1 cellular context compared by ENCODE assay signal in the genomic region with DNA sequence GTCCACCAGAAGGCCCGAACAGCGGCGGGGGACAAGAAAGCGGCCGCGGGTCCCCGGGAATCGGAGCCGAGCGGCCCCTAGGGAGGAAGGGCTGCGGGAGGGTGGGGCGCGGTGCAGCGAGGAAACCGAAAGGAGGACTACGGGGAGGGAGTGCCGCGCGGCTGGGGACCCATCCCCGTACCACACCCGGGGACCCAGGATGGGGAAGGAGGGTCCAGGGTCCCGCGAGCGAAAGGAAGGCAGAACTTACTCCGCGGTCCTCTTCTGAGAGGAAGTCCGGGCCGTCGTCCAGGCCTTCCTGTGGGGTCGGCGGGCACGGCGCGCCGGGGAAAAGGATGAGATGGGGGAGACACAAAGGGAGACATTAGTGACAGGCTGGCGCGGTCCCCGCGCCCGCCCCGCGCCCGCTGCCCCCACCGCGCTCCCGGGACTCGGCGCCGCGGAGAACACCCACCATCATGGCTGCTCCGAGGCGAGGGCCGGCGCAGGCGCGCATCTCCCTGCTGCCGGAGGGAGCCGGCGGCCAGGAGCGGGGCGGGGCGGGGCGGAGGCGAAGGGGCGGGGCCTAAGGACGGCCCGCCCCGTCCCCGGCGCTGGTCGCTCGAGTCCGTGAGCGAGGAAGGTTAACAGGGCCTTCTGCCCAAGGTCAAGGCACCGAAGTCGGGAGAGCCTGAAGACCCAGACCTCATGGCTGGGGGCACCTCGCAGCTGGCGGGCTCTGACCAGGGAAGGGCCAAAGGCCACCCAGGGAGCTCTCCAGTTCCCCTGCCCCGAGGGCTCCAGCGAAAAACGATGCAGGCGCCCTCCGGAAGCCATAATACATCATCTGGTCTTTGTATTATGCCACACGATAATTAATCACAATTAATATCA.
TF ChIP-seq lines count a peak whose summit lies in the region.

TSS of gene SNX6 (minus strand) at position 492 of the 873 bp plus-strand sequence. CDS start at position 460, 32 bp downstream.

TF ChIP-seq in HepG2, 621 proteins besides CTCF, POLR2A, EP300 and RAD21 (continued from another document and continues in another):
- TF ChIP-seq, protein P1, sequence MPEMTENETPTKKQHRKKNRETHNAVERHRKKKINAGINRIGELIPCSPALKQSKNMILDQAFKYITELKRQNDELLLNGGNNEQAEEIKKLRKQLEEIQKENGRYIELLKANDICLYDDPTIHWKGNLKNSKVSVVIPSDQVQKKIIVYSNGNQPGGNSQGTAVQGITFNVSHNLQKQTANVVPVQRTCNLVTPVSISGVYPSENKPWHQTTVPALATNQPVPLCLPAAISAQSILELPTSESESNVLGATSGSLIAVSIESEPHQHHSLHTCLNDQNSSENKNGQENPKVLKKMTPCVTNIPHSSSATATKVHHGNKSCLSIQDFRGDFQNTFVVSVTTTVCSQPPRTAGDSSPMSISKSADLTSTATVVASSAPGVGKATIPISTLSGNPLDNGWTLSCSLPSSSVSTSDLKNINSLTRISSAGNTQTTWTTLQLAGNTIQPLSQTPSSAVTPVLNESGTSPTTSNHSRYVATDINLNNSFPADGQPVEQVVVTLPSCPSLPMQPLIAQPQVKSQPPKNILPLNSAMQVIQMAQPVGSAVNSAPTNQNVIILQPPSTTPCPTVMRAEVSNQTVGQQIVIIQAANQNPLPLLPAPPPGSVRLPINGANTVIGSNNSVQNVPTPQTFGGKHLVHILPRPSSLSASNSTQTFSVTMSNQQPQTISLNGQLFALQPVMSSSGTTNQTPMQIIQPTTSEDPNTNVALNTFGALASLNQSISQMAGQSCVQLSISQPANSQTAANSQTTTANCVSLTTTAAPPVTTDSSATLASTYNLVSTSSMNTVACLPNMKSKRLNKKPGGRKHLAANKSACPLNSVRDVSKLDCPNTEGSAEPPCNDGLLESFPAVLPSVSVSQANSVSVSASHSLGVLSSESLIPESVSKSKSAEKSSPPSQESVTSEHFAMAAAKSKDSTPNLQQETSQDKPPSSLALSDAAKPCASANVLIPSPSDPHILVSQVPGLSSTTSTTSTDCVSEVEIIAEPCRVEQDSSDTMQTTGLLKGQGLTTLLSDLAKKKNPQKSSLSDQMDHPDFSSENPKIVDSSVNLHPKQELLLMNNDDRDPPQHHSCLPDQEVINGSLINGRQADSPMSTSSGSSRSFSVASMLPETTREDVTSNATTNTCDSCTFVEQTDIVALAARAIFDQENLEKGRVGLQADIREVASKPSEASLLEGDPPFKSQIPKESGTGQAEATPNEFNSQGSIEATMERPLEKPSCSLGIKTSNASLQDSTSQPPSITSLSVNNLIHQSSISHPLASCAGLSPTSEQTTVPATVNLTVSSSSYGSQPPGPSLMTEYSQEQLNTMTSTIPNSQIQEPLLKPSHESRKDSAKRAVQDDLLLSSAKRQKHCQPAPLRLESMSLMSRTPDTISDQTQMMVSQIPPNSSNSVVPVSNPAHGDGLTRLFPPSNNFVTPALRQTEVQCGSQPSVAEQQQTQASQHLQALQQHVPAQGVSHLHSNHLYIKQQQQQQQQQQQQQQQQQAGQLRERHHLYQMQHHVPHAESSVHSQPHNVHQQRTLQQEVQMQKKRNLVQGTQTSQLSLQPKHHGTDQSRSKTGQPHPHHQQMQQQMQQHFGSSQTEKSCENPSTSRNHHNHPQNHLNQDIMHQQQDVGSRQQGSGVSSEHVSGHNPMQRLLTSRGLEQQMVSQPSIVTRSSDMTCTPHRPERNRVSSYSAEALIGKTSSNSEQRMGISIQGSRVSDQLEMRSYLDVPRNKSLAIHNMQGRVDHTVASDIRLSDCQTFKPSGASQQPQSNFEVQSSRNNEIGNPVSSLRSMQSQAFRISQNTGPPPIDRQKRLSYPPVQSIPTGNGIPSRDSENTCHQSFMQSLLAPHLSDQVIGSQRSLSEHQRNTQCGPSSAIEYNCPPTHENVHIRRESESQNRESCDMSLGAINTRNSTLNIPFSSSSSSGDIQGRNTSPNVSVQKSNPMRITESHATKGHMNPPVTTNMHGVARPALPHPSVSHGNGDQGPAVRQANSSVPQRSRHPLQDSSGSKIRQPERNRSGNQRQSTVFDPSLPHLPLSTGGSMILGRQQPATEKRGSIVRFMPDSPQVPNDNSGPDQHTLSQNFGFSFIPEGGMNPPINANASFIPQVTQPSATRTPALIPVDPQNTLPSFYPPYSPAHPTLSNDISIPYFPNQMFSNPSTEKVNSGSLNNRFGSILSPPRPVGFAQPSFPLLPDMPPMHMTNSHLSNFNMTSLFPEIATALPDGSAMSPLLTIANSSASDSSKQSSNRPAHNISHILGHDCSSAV (CRISPR knock-in tag; IDR thresholded peaks at IDR 0.05; ENCODE audit: borderline replicate concordance), result no peak
- TF ChIP-seq XRCC5 (optimal IDR thresholded peaks at IDR 0.05; ENCODE audit: low read length), result peak; percentile 1
- peak; percentile 20; the same call in 1 of the 2 replicates for TF ChIP-seq DR1 (CRISPR knock-in tag; IDR thresholded peaks at IDR 0.05)
- peak; percentile 11 for TF ChIP-seq ZBTB21 (CRISPR knock-in tag; IDR thresholded peaks at IDR 0.05)
- TF ChIP-seq, protein P2, sequence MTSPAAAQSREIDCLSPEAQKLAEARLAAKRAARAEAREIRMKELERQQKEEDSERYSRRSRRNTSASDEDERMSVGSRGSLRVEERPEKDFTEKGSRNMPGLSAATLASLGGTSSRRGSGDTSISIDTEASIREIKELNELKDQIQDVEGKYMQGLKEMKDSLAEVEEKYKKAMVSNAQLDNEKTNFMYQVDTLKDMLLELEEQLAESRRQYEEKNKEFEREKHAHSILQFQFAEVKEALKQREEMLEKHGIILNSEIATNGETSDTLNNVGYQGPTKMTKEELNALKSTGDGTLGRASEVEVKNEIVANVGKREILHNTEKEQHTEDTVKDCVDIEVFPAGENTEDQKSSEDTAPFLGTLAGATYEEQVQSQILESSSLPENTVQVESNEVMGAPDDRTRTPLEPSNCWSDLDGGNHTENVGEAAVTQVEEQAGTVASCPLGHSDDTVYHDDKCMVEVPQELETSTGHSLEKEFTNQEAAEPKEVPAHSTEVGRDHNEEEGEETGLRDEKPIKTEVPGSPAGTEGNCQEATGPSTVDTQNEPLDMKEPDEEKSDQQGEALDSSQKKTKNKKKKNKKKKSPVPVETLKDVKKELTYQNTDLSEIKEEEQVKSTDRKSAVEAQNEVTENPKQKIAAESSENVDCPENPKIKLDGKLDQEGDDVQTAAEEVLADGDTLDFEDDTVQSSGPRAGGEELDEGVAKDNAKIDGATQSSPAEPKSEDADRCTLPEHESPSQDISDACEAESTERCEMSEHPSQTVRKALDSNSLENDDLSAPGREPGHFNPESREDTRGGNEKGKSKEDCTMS (CRISPR knock-in tag; conservative IDR thresholded peaks at IDR 0.05), result no peak
- peak; percentile 96 for TF ChIP-seq ZFP90 (CRISPR knock-in tag; IDR thresholded peaks at IDR 0.05; ENCODE audit: borderline replicate concordance)
- no peak for TF ChIP-seq TCF7 (IDR thresholded peaks at IDR 0.05; ENCODE audit: low read depth)
- TF ChIP-seq POLR2G (IDR thresholded peaks at IDR 0.05; ENCODE audit: low read depth, low read length), result peak; percentile 96
- TF ChIP-seq REXO4 (CRISPR knock-in tag; IDR thresholded peaks at IDR 0.05; ENCODE audit: borderline replicate concordance), result no peak
- peak; percentile 94 for TF ChIP-seq UBTF (CRISPR knock-in tag; IDR thresholded peaks at IDR 0.05)
- TF ChIP-seq, protein P3, sequence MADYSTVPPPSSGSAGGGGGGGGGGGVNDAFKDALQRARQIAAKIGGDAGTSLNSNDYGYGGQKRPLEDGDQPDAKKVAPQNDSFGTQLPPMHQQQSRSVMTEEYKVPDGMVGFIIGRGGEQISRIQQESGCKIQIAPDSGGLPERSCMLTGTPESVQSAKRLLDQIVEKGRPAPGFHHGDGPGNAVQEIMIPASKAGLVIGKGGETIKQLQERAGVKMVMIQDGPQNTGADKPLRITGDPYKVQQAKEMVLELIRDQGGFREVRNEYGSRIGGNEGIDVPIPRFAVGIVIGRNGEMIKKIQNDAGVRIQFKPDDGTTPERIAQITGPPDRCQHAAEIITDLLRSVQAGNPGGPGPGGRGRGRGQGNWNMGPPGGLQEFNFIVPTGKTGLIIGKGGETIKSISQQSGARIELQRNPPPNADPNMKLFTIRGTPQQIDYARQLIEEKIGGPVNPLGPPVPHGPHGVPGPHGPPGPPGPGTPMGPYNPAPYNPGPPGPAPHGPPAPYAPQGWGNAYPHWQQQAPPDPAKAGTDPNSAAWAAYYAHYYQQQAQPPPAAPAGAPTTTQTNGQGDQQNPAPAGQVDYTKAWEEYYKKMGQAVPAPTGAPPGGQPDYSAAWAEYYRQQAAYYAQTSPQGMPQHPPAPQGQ (CRISPR knock-in tag; IDR thresholded peaks at IDR 0.05; ENCODE audit: borderline replicate concordance), result no peak
- peak; percentile 79; the same call in 1 of the 2 replicates for TF ChIP-seq ZSCAN12 (CRISPR knock-in tag; IDR thresholded peaks at IDR 0.05)
- TF ChIP-seq, protein P4, sequence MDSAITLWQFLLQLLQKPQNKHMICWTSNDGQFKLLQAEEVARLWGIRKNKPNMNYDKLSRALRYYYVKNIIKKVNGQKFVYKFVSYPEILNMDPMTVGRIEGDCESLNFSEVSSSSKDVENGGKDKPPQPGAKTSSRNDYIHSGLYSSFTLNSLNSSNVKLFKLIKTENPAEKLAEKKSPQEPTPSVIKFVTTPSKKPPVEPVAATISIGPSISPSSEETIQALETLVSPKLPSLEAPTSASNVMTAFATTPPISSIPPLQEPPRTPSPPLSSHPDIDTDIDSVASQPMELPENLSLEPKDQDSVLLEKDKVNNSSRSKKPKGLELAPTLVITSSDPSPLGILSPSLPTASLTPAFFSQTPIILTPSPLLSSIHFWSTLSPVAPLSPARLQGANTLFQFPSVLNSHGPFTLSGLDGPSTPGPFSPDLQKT (CRISPR knock-in tag; IDR thresholded peaks at IDR 0.05; ENCODE audit: borderline replicate concordance), result peak; percentile 94
- TF ChIP-seq ZNF468 (CRISPR knock-in tag; IDR thresholded peaks at IDR 0.05), result 0 out of 2 replicates have a peak, but pooled peaks have one; percentile 33
- TF ChIP-seq ZNF24 (IDR thresholded peaks at IDR 0.05), result no peak
- 0 out of 2 replicates have a peak, but pooled peaks have one; percentile 15 for TF ChIP-seq AKNA (CRISPR knock-in tag; IDR thresholded peaks at IDR 0.05; ENCODE audit: borderline replicate concordance)
- peak; percentile 86; the same call in 1 of the 2 replicates for TF ChIP-seq GZF1 (CRISPR knock-in tag; IDR thresholded peaks at IDR 0.05)
- TF ChIP-seq MYC (CRISPR knock-in tag; IDR thresholded peaks at IDR 0.05; ENCODE audit: borderline replicate concordance), result peak; percentile 61
- TF ChIP-seq ZNF329 (CRISPR knock-in tag; IDR thresholded peaks at IDR 0.05; ENCODE audit: low read depth), result peak; percentile 95
- peak; percentile 91; the same call in 1 of the 2 replicates for TF ChIP-seq HNF1B (CRISPR knock-in tag; IDR thresholded peaks at IDR 0.05)
- TF ChIP-seq ZFP36L2 (CRISPR knock-in tag; IDR thresholded peaks at IDR 0.05), result no peak
- TF ChIP-seq TARDBP (CRISPR knock-in tag; IDR thresholded peaks at IDR 0.05), result no peak; the same call in none of the 2 replicates
- TF ChIP-seq, protein P5, sequence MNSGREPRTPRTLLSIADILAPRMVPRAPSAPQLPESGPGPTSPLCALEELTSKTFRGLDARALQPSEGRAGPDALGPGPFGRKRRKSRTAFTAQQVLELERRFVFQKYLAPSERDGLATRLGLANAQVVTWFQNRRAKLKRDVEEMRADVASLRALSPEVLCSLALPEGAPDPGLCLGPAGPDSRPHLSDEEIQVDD (CRISPR knock-in tag; IDR thresholded peaks at IDR 0.05; ENCODE audit: borderline replicate concordance), result 0 out of 2 replicates have a peak, but pooled peaks have one; percentile 61
